8 cellular contexts compared by ENCODE assay signal in genomic region chr17:40100419-40100668, GRCh38. TPM values are rescaled to one million over a fixed set of nuclear protein-coding genes. Genes with fewer than 3 reads are reported as not detected.
DNase-seq lines count a peak whose midpoint lies in the region; ATAC-seq and TF ChIP-seq lines count a peak whose summit lies in the region.

Gene NR1D1 (minus strand): TSS chr17:40100589. CDS start chr17:40100094, 495 bp downstream.

- CTCF ChIA-PET in WTC11 (lab: Charles Lee) = interaction anchor here (0.8 to 8.1 kb wide), 18 partner anchors 10 to 142 kb away, joined by 3 to 185 read pairs (median 6); partner anchors contain the start of genes MED24, THRA and WIPF2

- TF ChIP-seq CTCF in WTC11 (IDR thresholded peaks at IDR 0.05) = no peak
- no peak for TF ChIP-seq CTCF in cardiac muscle cell (IDR thresholded peaks at IDR 0.05; ENCODE audit: low read depth, low read length)

- H3K36me3 ChIP-seq in cardiac muscle cell = no peaks in the 10 kb centered on the region

- DNase-seq in WTC11 (ENCODE audit: low spot score) = no peak
- no peak for DNase-seq in cardiac muscle cell (ENCODE audit: low read depth in 1 of 2, low spot score in 1 of 2)
- DNase-seq in sciatic nerve (ENCODE audit: low spot score) = no peak
- no peak for DNase-seq in AG20443 (ENCODE audit: low spot score)
- no peak for DNase-seq in DMS53 (lab: John Stamatoyannopoulos, UW)
- no peak for DNase-seq in DMS 273 treated with DMSO at 0.1 percent for 48 hours (lab: John Stamatoyannopoulos, UW)

- POLR2A ChIA-PET in WTC11 (lab: Charles Lee) = interaction anchor here (0.6 to 3.1 kb wide), 9 partner anchors 12 to 120 kb away, joined by 3 to 56 read pairs (median 4); partner anchors contain the start of genes MED24, MSL1 and PSMD3

- H3K9me3 Mint-ChIP-seq in WTC11 = no peaks in the 10 kb centered on the region

- H3K4me3 ChIP-seq in cardiac muscle cell = peak within 1 kb of the TSS; percentile 36

- intact Hi-C loops in sciatic nerve (cut with DNase I) = no loop called here

- H3K4me1 ChIP-seq in cardiac muscle cell (ENCODE audit: low read depth) = peaks cover 29% of the 10 kb centered on the region

- H3K4me1 Mint-ChIP-seq in WTC11 = peaks cover 63% of the 10 kb centered on the region

- H3K36me3 Mint-ChIP-seq in WTC11 = peaks cover 13% of the 10 kb centered on the region

- peak within 1 kb of the TSS; percentile 79 for H3K4me3 Mint-ChIP-seq in WTC11

- no peaks in the 10 kb centered on the region for H3K27me3 ChIP-seq in cardiac muscle cell

- peak within 1 kb of the TSS; percentile 71 for H3K27ac ChIP-seq in cardiac muscle cell

- peaks cover 59% of the 10 kb centered on the region for H3K27me3 Mint-ChIP-seq in WTC11 (ENCODE audit: low read depth)

- no peaks in the 10 kb centered on the region for H3K9me3 ChIP-seq in cardiac muscle cell (ENCODE audit: low read depth)

- peak; percentile 2 for ATAC-seq in GM18907 (IDR thresholded peaks at IDR 0.05; ENCODE audit: unreplicated experiment)
- ATAC-seq in WTC11 = no peak
- no peak for ATAC-seq in sciatic nerve
- no peak for ATAC-seq in GM21786 (IDR thresholded peaks at IDR 0.05; ENCODE audit: unreplicated experiment)

- peak within 1 kb of the TSS; percentile 85 for H3K27ac Mint-ChIP-seq in WTC11

TF ChIP-seq in WTC11, 78 proteins besides CTCF, POLR2A, EP300 and RAD21:
- TF ChIP-seq ZNF138 (CRISPR knock-in tag; conservative IDR thresholded peaks at IDR 0.05) = no peak
- 0 out of 2 replicates have a peak, but pooled peaks have one; percentile 86 for TF ChIP-seq JUN (CRISPR knock-in tag; IDR thresholded peaks at IDR 0.05)
- TF ChIP-seq ZNF512 (CRISPR knock-in tag; IDR thresholded peaks at IDR 0.05; ENCODE audit: borderline replicate concordance) = no peak

RNA-seq across cellular contexts. Expression of gene NR1D1, which starts in this region (rescaled TPM):
- 5.6 to 7.6 TPM (median 6.2 TPM) in 3 replicates for total RNA-seq in WTC11 (2021)
- total RNA-seq in cardiac muscle cell = 1.2 and 3.7 TPM in 2 replicates
- 1.7 and 4.2 TPM in 2 replicates for polyA plus RNA-seq in cardiac muscle cell
- total RNA-seq in sciatic nerve = 69.8 TPM
